ENCODE assay signal across 23 cellular contexts in the genomic region with DNA sequence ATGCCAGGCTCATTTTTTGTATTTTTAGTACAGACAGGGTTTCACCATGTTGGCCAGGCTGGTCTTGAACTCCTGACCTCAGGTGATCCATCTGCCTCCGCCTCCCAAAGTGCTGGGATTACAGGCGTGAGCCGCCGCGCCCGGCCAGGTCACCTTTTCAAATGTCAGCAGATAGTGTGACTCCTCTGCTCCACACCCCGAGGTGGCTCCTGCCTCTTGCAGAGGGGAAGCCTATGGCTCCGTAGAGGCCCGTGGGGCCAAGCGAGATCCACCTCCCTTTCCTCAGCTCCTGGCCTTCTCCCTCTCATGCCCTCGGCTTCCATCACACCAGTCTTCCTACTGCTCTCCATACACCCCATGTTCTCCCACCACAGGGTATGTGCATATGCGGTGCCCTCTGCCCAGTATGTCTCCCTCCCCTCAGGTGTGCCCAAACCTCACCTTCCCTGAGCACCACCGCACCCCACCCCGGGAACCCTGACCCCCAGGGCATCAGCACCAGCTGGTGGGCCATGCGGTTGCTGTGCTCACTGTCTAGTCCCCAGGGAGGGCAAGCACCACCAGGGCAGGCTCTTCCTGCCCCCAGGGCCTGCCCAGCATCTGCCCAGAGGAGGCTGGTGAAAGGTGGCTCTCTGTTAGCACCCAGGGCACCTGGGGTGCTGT. TPM values are rescaled to one million over a fixed set of nuclear protein-coding genes. Genes with fewer than 3 reads are reported as not detected.
A peak's percentile ranks its signal among the peaks of the same experiment; 100 is the strongest.
DNase-seq lines count a peak whose midpoint lies in the region; ATAC-seq and TF ChIP-seq lines count a peak whose summit lies in the region.
"Had no signal": no experiment of that assay in that cellular context is flagged by ENCODE, and none has a peak within 500 bp of the region (broad histone marks: within the 10 kb centered on the region; RNA-seq: fewer than 3 reads in every experiment).

No MANE protein-coding gene starts in this region.

- H3K27me3 ChIP-seq in esophagus muscularis mucosa (no peaks in the 10 kb centered on the region), right atrium auricular region (no peaks in the 10 kb centered on the region), rectal smooth muscle tissue (ENCODE audit: control insufficient read depth, insufficient read depth, low read length) (no peaks in the 10 kb centered on the region), upper lobe of right lung (no peaks in the 10 kb centered on the region)
- H3K27me3 ChIP-seq: Peyer's patch, SJSA1 had no signal

- H3K4me3 ChIP-seq in esophagus muscularis mucosa, result no peak overlapping the region
- no peak overlapping the region for H3K4me3 ChIP-seq in right atrium auricular region
- no peak overlapping the region for H3K4me3 ChIP-seq in rectal smooth muscle tissue (ENCODE audit: low read length)
- no peak overlapping the region for H3K4me3 ChIP-seq in upper lobe of right lung
- H3K4me3 ChIP-seq: HAP-1, Peyer's patch, SJSA1 had no signal

- 79% methylated on average over 12 of the region's 15 CpGs for WGBS in esophagus muscularis mucosa

- peak overlapping the region; percentile 16 for H3K9ac ChIP-seq in rectal smooth muscle tissue (ENCODE audit: low read length)

- peaks cover 99 to 100% (median 100%) of the 10 kb centered on the region in 4 donors for H3K4me1 ChIP-seq in esophagus muscularis mucosa
- H3K4me1 ChIP-seq in right atrium auricular region, result peaks cover 0 to 98% of the 10 kb centered on the region in 2 donors
- peaks cover 90% of the 10 kb centered on the region for H3K4me1 ChIP-seq in rectal smooth muscle tissue (ENCODE audit: control insufficient read depth, insufficient read depth, low read length)
- peaks cover 6% of the 10 kb centered on the region for H3K4me1 ChIP-seq in upper lobe of right lung
- H3K4me1 ChIP-seq: foreskin keratinocyte, HAP-1, SJSA1 had no signal

- no peak for TF ChIP-seq POLR2A in esophagus muscularis mucosa (IDR thresholded peaks at IDR 0.05; ENCODE audit: low read depth)

- intact Hi-C loops in esophagus muscularis mucosa (cut with DNase I) (loop anchor here (10.0 kb wide), 1 partner anchor 142 kb away; no protein-coding TSS in a partner anchor), upper lobe of right lung (cut with DNase I) (no loop called here)

- no peak for ATAC-seq in upper lobe of right lung
- no peak for ATAC-seq in HG03039 (IDR thresholded peaks at IDR 0.05; ENCODE audit: unreplicated experiment)
- ATAC-seq: foreskin keratinocyte had no signal

- H3K9me3 ChIP-seq in esophagus muscularis mucosa (no peaks in the 10 kb centered on the region), right atrium auricular region (no peaks in the 10 kb centered on the region), upper lobe of right lung (no peaks in the 10 kb centered on the region)
- H3K9me3 ChIP-seq: HAP-1, Peyer's patch, SJSA1 had no signal

- peaks cover 0 to 71% (median 46%) of the 10 kb centered on the region in 4 donors for H3K36me3 ChIP-seq in esophagus muscularis mucosa
- H3K36me3 ChIP-seq in right atrium auricular region, result peaks cover 63% of the 10 kb centered on the region
- peaks cover 8% of the 10 kb centered on the region for H3K36me3 ChIP-seq in rectal smooth muscle tissue (ENCODE audit: control insufficient read depth, insufficient read depth, low read length)
- no peaks in the 10 kb centered on the region for H3K36me3 ChIP-seq in upper lobe of right lung
- H3K36me3 ChIP-seq: HAP-1 had no signal

- H3K27ac ChIP-seq in esophagus muscularis mucosa (replicated peaks in 1 of 4), result peak overlapping the region; percentile 88 to 93 (median 92)
- H3K27ac ChIP-seq in right atrium auricular region, result peak overlapping the region; percentile 82 to 88
- H3K27ac ChIP-seq in rectal smooth muscle tissue (ENCODE audit: low read depth, low read length), result peak overlapping the region; percentile 99
- H3K27ac ChIP-seq in upper lobe of right lung, result peak overlapping the region; percentile 73
- H3K27ac ChIP-seq: foreskin keratinocyte, SJSA1 had no signal

- TF ChIP-seq EP300 in esophagus muscularis mucosa (IDR thresholded peaks at IDR 0.05), result no peak

- TF ChIP-seq CTCF in esophagus muscularis mucosa (IDR thresholded peaks at IDR 0.05), result no peak
- TF ChIP-seq CTCF in right atrium auricular region (IDR thresholded peaks at IDR 0.05), result no peak
- no peak for TF ChIP-seq CTCF in upper lobe of right lung (IDR thresholded peaks at IDR 0.05)

- no peak for DNase-seq in esophagus muscularis mucosa (ENCODE audit: extremely low spot score)
- DNase-seq in right atrium auricular region (ENCODE audit: low spot score), result no peak
- DNase-seq in upper lobe of right lung, result no peak
- DNase-seq in NCI-H446 (lab: John Stamatoyannopoulos, UW), result no peak
- no peak for DNase-seq in SIG-M5 (lab: John Stamatoyannopoulos, UW)
- DNase-seq: activated CD8-positive, alpha-beta memory T cell treated with anti-CD3 and anti-CD28 coated beads for 24 hours; activated T-cell treated with anti-CD3 and anti-CD28 coated beads, Interleukin-2, amount 50 U/mL, for 1 hour; effector memory CD4-positive, alpha-beta T cell; erythroblast; foreskin keratinocyte; NCI-H1694; NCI-H2171 treated with DMSO at 0.1 percent for 48 hours; NCI-H524 treated with DMSO at 0.1 percent for 48 hours; occipital lobe; retina had no signal

RNA-seq across cellular contexts. Expression of a gene that starts 10.7 kb away (rescaled TPM):
- total RNA-seq in esophagus muscularis mucosa, result under 1 TPM in 1 of 4 donors, not detected in 3; 0.40 TPM
- under 1 TPM in 1 of 2 donors, not detected in 1; 0.24 TPM for total RNA-seq in right atrium auricular region
- total RNA-seq in upper lobe of right lung, result 0.49 TPM
- total RNA-seq: foreskin keratinocyte; LHCN-M2; Peyer's patch; SJSA1; T-helper 1 cell treated with Interleukin-12 subunit alpha and Interleukin-12 subunit beta and Interleukin-4 antibody, amounts not matched to agents 30 ng/mL and 1 ng/mL, for 36 hours; ureter had no signal

RNA-seq across cellular contexts. Expression of a gene that starts 18.6 kb away (rescaled TPM):
- total RNA-seq in esophagus muscularis mucosa (100 to 1,000 TPM in 3 of 4 donors, 10 to 100 TPM in 1; 99.2 to 342 (median 175) TPM), right atrium auricular region (10 to 100 TPM; 80.2 to 91.7 TPM), upper lobe of right lung (161 TPM)

RNA-seq across cellular contexts. Expression of a gene that starts 44.6 kb away (rescaled TPM):
- total RNA-seq in esophagus muscularis mucosa, result 10 to 100 TPM in 1 of 4 donors, 1 to 10 TPM in 3; 5.8 to 11.8 (median 9.4) TPM
- total RNA-seq in right atrium auricular region, result 1 to 10 TPM; 3.8 to 5.9 TPM
- total RNA-seq in upper lobe of right lung, result 7.7 TPM
